In the genomic region with DNA sequence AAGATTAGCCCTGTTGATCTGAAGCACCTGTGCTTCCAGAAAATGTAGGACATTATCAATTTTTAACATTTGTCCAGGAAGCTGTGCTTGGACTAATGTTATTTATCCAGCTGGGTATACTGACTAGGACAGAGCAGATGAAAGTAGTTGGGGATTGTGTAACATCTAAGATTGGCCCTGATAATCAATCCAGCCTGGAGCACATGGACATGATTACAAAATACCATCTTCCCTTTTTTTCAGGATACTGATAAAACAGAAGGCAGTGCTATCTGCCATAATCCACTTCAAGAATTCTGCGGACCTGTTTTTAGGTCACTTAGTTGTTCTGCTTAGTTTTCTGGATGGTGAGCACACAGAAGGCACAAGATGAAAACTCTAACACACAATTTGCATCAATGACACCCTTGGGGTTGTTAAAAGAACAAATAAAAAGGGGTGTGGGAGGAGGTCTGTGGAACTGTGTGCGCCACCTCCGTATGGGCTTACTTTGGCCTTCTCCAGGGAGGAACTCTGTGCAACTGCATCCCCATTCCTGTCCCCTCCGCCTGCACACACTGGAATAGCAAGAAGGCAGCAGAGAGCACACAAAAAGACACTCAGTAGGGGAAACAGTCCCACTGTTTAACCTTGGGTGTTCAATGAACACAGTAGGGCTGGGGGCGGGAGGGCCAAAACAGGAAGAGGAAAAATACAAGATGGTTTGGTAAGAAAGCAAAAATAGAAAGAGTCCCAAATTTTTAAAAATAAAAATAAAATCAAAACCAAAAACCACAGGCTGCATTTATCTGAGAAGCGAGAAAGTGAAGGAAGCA, we compare ENCODE assay signal across 1 cellular context.
TF ChIP-seq lines count a peak whose summit lies in the region.

No MANE protein-coding gene starts in this region.

TF ChIP-seq in HepG2, 621 proteins besides CTCF, POLR2A, EP300 and RAD21 (continued from another document and continues in another):
- TF ChIP-seq, protein P1, sequence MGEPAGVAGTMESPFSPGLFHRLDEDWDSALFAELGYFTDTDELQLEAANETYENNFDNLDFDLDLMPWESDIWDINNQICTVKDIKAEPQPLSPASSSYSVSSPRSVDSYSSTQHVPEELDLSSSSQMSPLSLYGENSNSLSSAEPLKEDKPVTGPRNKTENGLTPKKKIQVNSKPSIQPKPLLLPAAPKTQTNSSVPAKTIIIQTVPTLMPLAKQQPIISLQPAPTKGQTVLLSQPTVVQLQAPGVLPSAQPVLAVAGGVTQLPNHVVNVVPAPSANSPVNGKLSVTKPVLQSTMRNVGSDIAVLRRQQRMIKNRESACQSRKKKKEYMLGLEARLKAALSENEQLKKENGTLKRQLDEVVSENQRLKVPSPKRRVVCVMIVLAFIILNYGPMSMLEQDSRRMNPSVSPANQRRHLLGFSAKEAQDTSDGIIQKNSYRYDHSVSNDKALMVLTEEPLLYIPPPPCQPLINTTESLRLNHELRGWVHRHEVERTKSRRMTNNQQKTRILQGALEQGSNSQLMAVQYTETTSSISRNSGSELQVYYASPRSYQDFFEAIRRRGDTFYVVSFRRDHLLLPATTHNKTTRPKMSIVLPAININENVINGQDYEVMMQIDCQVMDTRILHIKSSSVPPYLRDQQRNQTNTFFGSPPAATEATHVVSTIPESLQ (CRISPR knock-in tag; conservative IDR thresholded peaks at IDR 0.05) = no peak
- TF ChIP-seq ZNF207 (IDR thresholded peaks at IDR 0.05; ENCODE audit: borderline replicate concordance) (no peak), ZIK1 (CRISPR knock-in tag; IDR thresholded peaks at IDR 0.05; ENCODE audit: borderline replicate concordance, low read depth) (no peak), SRSF1 (optimal IDR thresholded peaks at IDR 0.05; ENCODE audit: low read depth, low read length) (no peak), TAF1 (CRISPR knock-in tag; IDR thresholded peaks at IDR 0.05) (no peak), ZNF572 (CRISPR knock-in tag; IDR thresholded peaks at IDR 0.05) (no peak), CREB1 (IDR thresholded peaks at IDR 0.05) (no peak), CREB1 (CRISPR knock-in tag; IDR thresholded peaks at IDR 0.05) (peak; percentile 80), ZNF780A (CRISPR knock-in tag; IDR thresholded peaks at IDR 0.05) (peak; percentile 29; the same call in 1 of the 2 replicates), BCL6 (CRISPR knock-in tag; IDR thresholded peaks at IDR 0.05) (peak; percentile 88), KLF13 (CRISPR knock-in tag; IDR thresholded peaks at IDR 0.05) (no peak), ZBTB10 (CRISPR knock-in tag; IDR thresholded peaks at IDR 0.05; ENCODE audit: borderline replicate concordance) (no peak), NFYB (CRISPR knock-in tag; IDR thresholded peaks at IDR 0.05) (no peak), ZNF615 (CRISPR knock-in tag; IDR thresholded peaks at IDR 0.05; ENCODE audit: borderline replicate concordance) (0 out of 2 replicates have a peak, but pooled peaks have one; percentile 61), CHCHD3 (CRISPR knock-in tag; IDR thresholded peaks at IDR 0.05) (no peak), MTA3 (CRISPR knock-in tag; IDR thresholded peaks at IDR 0.05) (no peak), PPARG (CRISPR knock-in tag; conservative IDR thresholded peaks at IDR 0.05) (peak; percentile 77; the same call in 1 of the 2 replicates), CHD4 (IDR thresholded peaks at IDR 0.05; ENCODE audit: borderline replicate concordance, low read length) (0 out of 2 replicates have a peak, but pooled peaks have one; percentile 24), ZFP41 (CRISPR knock-in tag; IDR thresholded peaks at IDR 0.05; ENCODE audit: borderline replicate concordance) (no peak), FUBP1 (CRISPR knock-in tag; IDR thresholded peaks at IDR 0.05; ENCODE audit: borderline replicate concordance) (no peak), EED (CRISPR knock-in tag; IDR thresholded peaks at IDR 0.05) (no peak), ZNF577 (CRISPR knock-in tag; IDR thresholded peaks at IDR 0.05; ENCODE audit: borderline replicate concordance, low read depth) (no peak), CCDC6 (CRISPR knock-in tag; IDR thresholded peaks at IDR 0.05) (0 out of 2 replicates have a peak, but pooled peaks have one; percentile 57), SP2 (CRISPR knock-in tag; IDR thresholded peaks at IDR 0.05) (no peak), ZSCAN22 (CRISPR knock-in tag; IDR thresholded peaks at IDR 0.05) (0 out of 2 replicates have a peak, but pooled peaks have one; percentile 31), NR2F2 (IDR thresholded peaks at IDR 0.05; ENCODE audit: borderline replicate concordance, low read depth) (peak; percentile 71; the same call in 1 of the 2 replicates), MEIS2 (CRISPR knock-in tag; IDR thresholded peaks at IDR 0.05) (0 out of 2 replicates have a peak, but pooled peaks have one; percentile 48), NFATC3 (CRISPR knock-in tag; IDR thresholded peaks at IDR 0.05) (no peak), PHF5A (CRISPR knock-in tag; IDR thresholded peaks at IDR 0.05; ENCODE audit: low read depth, unreplicated experiment) (no peak), FLYWCH1 (CRISPR knock-in tag; IDR thresholded peaks at IDR 0.05) (no peak), LCORL (IDR thresholded peaks at IDR 0.05) (0 out of 2 replicates have a peak, but pooled peaks have one; percentile 33), LCORL (CRISPR knock-in tag; IDR thresholded peaks at IDR 0.05) (peak; percentile 69), KMT2A (CRISPR knock-in tag; IDR thresholded peaks at IDR 0.05) (no peak)
- TF ChIP-seq, protein P2, sequence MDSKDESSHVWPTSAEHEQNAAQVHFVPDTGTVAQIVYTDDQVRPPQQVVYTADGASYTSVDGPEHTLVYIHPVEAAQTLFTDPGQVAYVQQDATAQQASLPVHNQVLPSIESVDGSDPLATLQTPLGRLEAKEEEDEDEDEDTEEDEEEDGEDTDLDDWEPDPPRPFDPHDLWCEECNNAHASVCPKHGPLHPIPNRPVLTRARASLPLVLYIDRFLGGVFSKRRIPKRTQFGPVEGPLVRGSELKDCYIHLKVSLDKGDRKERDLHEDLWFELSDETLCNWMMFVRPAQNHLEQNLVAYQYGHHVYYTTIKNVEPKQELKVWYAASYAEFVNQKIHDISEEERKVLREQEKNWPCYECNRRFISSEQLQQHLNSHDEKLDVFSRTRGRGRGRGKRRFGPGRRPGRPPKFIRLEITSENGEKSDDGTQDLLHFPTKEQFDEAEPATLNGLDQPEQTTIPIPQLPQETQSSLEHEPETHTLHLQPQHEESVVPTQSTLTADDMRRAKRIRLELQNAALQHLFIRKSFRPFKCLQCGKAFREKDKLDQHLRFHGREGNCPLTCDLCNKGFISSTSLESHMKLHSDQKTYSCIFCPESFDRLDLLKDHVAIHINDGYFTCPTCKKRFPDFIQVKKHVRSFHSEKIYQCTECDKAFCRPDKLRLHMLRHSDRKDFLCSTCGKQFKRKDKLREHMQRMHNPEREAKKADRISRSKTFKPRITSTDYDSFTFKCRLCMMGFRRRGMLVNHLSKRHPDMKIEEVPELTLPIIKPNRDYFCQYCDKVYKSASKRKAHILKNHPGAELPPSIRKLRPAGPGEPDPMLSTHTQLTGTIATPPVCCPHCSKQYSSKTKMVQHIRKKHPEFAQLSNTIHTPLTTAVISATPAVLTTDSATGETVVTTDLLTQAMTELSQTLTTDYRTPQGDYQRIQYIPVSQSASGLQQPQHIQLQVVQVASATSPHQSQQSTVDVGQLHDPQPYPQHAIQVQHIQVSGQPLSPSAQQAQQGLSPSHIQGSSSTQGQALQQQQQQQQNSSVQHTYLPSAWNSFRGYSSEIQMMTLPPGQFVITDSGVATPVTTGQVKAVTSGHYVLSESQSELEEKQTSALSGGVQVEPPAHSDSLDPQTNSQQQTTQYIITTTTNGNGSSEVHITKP (CRISPR knock-in tag; IDR thresholded peaks at IDR 0.05; ENCODE audit: low read depth) = no peak
- TF ChIP-seq, protein P3, sequence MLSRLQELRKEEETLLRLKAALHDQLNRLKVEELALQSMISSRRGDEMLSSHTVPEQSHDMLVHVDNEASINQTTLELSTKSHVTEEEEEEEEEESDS (CRISPR knock-in tag; IDR thresholded peaks at IDR 0.05; ENCODE audit: borderline replicate concordance) = no peak
- TF ChIP-seq, protein P4, sequence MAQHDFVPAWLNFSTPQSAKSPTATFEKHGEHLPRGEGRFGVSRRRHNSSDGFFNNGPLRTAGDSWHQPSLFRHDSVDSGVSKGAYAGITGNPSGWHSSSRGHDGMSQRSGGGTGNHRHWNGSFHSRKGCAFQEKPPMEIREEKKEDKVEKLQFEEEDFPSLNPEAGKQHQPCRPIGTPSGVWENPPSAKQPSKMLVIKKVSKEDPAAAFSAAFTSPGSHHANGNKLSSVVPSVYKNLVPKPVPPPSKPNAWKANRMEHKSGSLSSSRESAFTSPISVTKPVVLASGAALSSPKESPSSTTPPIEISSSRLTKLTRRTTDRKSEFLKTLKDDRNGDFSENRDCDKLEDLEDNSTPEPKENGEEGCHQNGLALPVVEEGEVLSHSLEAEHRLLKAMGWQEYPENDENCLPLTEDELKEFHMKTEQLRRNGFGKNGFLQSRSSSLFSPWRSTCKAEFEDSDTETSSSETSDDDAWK (CRISPR knock-in tag; IDR thresholded peaks at IDR 0.05) = no peak
- TF ChIP-seq, protein P5, sequence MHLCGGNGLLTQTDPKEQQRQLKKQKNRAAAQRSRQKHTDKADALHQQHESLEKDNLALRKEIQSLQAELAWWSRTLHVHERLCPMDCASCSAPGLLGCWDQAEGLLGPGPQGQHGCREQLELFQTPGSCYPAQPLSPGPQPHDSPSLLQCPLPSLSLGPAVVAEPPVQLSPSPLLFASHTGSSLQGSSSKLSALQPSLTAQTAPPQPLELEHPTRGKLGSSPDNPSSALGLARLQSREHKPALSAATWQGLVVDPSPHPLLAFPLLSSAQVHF (CRISPR knock-in tag; IDR thresholded peaks at IDR 0.05) = no peak
- TF ChIP-seq, protein P6, sequence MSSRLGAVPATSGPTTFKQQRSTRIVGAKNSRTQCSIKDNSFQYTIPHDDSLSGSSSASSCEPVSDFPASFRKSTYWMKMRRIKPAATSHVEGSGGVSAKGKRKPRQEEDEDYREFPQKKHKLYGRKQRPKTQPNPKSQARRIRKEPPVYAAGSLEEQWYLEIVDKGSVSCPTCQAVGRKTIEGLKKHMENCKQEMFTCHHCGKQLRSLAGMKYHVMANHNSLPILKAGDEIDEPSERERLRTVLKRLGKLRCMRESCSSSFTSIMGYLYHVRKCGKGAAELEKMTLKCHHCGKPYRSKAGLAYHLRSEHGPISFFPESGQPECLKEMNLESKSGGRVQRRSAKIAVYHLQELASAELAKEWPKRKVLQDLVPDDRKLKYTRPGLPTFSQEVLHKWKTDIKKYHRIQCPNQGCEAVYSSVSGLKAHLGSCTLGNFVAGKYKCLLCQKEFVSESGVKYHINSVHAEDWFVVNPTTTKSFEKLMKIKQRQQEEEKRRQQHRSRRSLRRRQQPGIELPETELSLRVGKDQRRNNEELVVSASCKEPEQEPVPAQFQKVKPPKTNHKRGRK (CRISPR knock-in tag; IDR thresholded peaks at IDR 0.05) = no peak
- TF ChIP-seq, protein P7, sequence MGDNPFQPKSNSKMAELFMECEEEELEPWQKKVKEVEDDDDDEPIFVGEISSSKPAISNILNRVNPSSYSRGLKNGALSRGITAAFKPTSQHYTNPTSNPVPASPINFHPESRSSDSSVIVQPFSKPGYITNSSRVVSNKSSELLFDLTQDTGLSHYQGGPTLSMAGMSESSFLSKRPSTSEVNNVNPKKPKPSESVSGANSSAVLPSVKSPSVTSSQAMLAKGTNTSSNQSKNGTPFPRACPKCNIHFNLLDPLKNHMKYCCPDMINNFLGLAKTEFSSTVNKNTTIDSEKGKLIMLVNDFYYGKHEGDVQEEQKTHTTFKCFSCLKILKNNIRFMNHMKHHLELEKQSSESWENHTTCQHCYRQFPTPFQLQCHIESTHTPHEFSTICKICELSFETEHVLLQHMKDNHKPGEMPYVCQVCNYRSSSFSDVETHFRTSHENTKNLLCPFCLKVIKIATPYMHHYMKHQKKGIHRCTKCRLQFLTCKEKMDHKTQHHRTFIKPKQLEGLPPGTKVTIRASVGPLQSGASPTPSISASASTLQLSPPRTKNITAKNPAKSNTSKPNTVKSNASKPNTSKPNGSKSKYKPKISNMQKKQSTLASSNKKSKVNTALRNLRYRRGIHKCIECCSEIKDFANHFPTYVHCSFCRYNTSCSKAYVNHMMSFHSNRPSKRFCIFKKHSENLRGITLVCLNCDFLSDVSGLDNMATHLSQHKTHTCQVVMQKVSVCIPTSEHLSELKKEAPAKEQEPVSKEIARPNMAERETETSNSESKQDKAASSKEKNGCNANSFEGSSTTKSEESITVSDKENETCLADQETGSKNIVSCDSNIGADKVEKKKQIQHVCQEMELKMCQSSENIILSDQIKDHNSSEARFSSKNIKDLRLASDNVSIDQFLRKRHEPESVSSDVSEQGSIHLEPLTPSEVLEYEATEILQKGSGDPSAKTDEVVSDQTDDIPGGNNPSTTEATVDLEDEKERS (CRISPR knock-in tag; IDR thresholded peaks at IDR 0.05) = peak; percentile 30; the same call in 1 of the 2 replicates
- TF ChIP-seq, protein P8, sequence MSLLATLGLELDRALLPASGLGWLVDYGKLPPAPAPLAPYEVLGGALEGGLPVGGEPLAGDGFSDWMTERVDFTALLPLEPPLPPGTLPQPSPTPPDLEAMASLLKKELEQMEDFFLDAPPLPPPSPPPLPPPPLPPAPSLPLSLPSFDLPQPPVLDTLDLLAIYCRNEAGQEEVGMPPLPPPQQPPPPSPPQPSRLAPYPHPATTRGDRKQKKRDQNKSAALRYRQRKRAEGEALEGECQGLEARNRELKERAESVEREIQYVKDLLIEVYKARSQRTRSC (CRISPR knock-in tag; IDR thresholded peaks at IDR 0.05; ENCODE audit: low read depth) = no peak
